Comparison of ENCODE assay signal across 1 cellular context in the genomic region with DNA sequence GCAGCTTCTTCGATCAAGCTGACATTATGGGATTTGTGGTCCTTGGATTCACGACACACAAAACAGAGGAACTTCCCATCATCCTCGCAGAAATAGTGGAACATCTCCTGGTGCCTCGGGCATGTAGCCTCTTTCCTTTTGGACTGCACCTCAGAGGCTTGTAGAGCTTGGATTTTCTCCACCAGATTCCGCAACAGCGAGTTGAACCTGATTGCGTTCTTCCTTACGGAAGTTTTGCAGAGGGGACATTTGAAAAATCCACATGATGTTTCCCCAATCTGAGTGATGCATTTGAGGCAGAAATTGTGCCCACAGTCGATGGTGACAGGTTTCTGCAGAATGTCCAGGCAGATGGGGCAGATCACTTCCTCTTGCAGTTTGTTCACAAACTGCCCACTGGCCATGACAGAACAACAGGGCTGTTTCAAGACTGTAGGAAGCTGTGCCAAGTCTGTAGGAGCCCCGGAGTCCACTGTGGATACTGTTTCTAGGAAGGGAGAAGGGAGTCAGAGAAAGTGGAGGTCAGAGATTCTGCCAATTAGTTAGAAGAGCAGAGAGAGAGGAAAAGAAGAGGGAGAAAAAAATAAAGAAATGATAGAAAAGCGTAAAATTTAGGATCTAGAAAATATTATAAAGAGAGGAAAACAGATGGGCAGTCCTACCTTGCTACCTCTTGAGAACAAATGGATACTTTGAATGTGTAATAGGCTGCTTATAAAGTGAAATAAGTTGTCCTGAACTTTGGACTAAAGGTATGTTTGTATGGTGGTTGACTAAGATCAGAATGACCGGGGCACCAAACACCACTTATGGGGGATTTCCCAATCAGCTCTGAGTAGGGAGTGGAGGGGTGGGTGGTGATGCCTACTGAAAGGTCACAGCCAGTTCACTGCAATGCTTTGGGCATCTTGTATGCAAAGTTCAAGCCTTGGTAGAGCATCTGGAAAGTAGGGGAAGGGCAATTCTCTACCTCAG.
TF ChIP-seq lines count a peak whose summit lies in the region.

A gene with protein sequence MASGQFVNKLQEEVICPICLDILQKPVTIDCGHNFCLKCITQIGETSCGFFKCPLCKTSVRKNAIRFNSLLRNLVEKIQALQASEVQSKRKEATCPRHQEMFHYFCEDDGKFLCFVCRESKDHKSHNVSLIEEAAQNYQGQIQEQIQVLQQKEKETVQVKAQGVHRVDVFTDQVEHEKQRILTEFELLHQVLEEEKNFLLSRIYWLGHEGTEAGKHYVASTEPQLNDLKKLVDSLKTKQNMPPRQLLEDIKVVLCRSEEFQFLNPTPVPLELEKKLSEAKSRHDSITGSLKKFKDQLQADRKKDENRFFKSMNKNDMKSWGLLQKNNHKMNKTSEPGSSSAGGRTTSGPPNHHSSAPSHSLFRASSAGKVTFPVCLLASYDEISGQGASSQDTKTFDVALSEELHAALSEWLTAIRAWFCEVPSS (minus strand): TSS at position 689 of the 975 bp plus-strand sequence. CDS start 285 bp downstream, at position 404.

TF ChIP-seq in GM12878, 131 proteins besides CTCF, POLR2A, EP300 and RAD21 (continues in another document):
- TF ChIP-seq, protein P1, sequence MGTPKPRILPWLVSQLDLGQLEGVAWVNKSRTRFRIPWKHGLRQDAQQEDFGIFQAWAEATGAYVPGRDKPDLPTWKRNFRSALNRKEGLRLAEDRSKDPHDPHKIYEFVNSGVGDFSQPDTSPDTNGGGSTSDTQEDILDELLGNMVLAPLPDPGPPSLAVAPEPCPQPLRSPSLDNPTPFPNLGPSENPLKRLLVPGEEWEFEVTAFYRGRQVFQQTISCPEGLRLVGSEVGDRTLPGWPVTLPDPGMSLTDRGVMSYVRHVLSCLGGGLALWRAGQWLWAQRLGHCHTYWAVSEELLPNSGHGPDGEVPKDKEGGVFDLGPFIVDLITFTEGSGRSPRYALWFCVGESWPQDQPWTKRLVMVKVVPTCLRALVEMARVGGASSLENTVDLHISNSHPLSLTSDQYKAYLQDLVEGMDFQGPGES (IDR thresholded peaks at IDR 0.05): no peak
- TF ChIP-seq ZNF24 (IDR thresholded peaks at IDR 0.05): no peak
- 0 out of 2 replicates have a peak, but pooled peaks have one; percentile 56 for TF ChIP-seq ZSCAN29 (IDR thresholded peaks at IDR 0.05)
- TF ChIP-seq SPI1 (IDR thresholded peaks at IDR 0.05; ENCODE audit: borderline replicate concordance, insufficient read depth, low read depth, low read length): peak; percentile 45; the same call in 1 of the 2 replicates
- TF ChIP-seq MTA2 (IDR thresholded peaks at IDR 0.05; ENCODE audit: low read depth): peak; percentile 79
- TF ChIP-seq RFX5 (IDR thresholded peaks at IDR 0.05; ENCODE audit: low read depth, low read length): no peak
- no peak for TF ChIP-seq TCF7 (IDR thresholded peaks at IDR 0.05; ENCODE audit: borderline replicate concordance)
- TF ChIP-seq, protein P2, sequence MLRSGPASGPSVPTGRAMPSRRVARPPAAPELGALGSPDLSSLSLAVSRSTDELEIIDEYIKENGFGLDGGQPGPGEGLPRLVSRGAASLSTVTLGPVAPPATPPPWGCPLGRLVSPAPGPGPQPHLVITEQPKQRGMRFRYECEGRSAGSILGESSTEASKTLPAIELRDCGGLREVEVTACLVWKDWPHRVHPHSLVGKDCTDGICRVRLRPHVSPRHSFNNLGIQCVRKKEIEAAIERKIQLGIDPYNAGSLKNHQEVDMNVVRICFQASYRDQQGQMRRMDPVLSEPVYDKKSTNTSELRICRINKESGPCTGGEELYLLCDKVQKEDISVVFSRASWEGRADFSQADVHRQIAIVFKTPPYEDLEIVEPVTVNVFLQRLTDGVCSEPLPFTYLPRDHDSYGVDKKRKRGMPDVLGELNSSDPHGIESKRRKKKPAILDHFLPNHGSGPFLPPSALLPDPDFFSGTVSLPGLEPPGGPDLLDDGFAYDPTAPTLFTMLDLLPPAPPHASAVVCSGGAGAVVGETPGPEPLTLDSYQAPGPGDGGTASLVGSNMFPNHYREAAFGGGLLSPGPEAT (IDR thresholded peaks at IDR 0.05; ENCODE audit: low read depth): peak; percentile 89; the same call in 1 of the 2 replicates
- TF ChIP-seq, protein P3, sequence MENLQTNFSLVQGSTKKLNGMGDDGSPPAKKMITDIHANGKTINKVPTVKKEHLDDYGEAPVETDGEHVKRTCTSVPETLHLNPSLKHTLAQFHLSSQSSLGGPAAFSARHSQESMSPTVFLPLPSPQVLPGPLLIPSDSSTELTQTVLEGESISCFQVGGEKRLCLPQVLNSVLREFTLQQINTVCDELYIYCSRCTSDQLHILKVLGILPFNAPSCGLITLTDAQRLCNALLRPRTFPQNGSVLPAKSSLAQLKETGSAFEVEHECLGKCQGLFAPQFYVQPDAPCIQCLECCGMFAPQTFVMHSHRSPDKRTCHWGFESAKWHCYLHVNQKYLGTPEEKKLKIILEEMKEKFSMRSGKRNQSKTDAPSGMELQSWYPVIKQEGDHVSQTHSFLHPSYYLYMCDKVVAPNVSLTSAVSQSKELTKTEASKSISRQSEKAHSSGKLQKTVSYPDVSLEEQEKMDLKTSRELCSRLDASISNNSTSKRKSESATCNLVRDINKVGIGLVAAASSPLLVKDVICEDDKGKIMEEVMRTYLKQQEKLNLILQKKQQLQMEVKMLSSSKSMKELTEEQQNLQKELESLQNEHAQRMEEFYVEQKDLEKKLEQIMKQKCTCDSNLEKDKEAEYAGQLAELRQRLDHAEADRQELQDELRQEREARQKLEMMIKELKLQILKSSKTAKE (IDR thresholded peaks at IDR 0.05; ENCODE audit: low read depth, poor library complexity, severe bottlenecking): peak; percentile 66
- no peak for TF ChIP-seq ZNF384 (IDR thresholded peaks at IDR 0.05; ENCODE audit: borderline replicate concordance, low read depth, low read length)
- TF ChIP-seq, protein P4, sequence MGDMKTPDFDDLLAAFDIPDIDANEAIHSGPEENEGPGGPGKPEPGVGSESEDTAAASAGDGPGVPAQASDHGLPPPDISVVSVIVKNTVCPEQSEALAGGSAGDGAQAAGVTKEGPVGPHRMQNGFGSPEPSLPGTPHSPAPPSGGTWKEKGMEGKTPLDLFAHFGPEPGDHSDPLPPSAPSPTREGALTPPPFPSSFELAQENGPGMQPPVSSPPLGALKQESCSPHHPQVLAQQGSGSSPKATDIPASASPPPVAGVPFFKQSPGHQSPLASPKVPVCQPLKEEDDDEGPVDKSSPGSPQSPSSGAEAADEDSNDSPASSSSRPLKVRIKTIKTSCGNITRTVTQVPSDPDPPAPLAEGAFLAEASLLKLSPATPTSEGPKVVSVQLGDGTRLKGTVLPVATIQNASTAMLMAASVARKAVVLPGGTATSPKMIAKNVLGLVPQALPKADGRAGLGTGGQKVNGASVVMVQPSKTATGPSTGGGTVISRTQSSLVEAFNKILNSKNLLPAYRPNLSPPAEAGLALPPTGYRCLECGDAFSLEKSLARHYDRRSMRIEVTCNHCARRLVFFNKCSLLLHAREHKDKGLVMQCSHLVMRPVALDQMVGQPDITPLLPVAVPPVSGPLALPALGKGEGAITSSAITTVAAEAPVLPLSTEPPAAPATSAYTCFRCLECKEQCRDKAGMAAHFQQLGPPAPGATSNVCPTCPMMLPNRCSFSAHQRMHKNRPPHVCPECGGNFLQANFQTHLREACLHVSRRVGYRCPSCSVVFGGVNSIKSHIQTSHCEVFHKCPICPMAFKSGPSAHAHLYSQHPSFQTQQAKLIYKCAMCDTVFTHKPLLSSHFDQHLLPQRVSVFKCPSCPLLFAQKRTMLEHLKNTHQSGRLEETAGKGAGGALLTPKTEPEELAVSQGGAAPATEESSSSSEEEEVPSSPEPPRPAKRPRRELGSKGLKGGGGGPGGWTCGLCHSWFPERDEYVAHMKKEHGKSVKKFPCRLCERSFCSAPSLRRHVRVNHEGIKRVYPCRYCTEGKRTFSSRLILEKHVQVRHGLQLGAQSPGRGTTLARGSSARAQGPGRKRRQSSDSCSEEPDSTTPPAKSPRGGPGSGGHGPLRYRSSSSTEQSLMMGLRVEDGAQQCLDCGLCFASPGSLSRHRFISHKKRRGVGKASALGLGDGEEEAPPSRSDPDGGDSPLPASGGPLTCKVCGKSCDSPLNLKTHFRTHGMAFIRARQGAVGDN (IDR thresholded peaks at IDR 0.05): peak; percentile 44; the same call in 1 of the 2 replicates
- no peak for TF ChIP-seq FOXK2 (IDR thresholded peaks at IDR 0.05)
- TF ChIP-seq SMAD1 (IDR thresholded peaks at IDR 0.05; ENCODE audit: low read depth, partially characterized antibody): no peak
- TF ChIP-seq NR2C1 (IDR thresholded peaks at IDR 0.05): peak; percentile 61
- TF ChIP-seq BMI1 (IDR thresholded peaks at IDR 0.05; ENCODE audit: borderline replicate concordance): 0 out of 2 replicates have a peak, but pooled peaks have one; percentile 26
- no peak for TF ChIP-seq GABPA (IDR thresholded peaks at IDR 0.05; ENCODE audit: low read depth)
- TF ChIP-seq, protein P5, sequence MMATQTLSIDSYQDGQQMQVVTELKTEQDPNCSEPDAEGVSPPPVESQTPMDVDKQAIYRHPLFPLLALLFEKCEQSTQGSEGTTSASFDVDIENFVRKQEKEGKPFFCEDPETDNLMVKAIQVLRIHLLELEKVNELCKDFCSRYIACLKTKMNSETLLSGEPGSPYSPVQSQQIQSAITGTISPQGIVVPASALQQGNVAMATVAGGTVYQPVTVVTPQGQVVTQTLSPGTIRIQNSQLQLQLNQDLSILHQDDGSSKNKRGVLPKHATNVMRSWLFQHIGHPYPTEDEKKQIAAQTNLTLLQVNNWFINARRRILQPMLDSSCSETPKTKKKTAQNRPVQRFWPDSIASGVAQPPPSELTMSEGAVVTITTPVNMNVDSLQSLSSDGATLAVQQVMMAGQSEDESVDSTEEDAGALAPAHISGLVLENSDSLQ (IDR thresholded peaks at IDR 0.05): no peak
- no peak for TF ChIP-seq CBX5 (IDR thresholded peaks at IDR 0.05; ENCODE audit: low read depth)
- TF ChIP-seq EZH2 (IDR thresholded peaks at IDR 0.05; ENCODE audit: borderline replicate concordance, control insufficient read depth, low read depth, low read length): no peak
- TF ChIP-seq RELA (IDR thresholded peaks at IDR 0.05; ENCODE audit: borderline replicate concordance, partially characterized antibody): peak; percentile 96
- no peak for TF ChIP-seq KAT2A (conservative IDR thresholded peaks at IDR 0.05; ENCODE audit: control insufficient read depth, low read depth, low read length)
- TF ChIP-seq CHD1 (IDR thresholded peaks at IDR 0.05; ENCODE audit: low read depth, low read length): no peak
- peak; percentile 55 to 68; a peak in 3 of 4 replicates for TF ChIP-seq IKZF2 (IDR thresholded peaks at IDR 0.05)
- no peak for TF ChIP-seq PAX8 (IDR thresholded peaks at IDR 0.05)
- TF ChIP-seq, protein P6, sequence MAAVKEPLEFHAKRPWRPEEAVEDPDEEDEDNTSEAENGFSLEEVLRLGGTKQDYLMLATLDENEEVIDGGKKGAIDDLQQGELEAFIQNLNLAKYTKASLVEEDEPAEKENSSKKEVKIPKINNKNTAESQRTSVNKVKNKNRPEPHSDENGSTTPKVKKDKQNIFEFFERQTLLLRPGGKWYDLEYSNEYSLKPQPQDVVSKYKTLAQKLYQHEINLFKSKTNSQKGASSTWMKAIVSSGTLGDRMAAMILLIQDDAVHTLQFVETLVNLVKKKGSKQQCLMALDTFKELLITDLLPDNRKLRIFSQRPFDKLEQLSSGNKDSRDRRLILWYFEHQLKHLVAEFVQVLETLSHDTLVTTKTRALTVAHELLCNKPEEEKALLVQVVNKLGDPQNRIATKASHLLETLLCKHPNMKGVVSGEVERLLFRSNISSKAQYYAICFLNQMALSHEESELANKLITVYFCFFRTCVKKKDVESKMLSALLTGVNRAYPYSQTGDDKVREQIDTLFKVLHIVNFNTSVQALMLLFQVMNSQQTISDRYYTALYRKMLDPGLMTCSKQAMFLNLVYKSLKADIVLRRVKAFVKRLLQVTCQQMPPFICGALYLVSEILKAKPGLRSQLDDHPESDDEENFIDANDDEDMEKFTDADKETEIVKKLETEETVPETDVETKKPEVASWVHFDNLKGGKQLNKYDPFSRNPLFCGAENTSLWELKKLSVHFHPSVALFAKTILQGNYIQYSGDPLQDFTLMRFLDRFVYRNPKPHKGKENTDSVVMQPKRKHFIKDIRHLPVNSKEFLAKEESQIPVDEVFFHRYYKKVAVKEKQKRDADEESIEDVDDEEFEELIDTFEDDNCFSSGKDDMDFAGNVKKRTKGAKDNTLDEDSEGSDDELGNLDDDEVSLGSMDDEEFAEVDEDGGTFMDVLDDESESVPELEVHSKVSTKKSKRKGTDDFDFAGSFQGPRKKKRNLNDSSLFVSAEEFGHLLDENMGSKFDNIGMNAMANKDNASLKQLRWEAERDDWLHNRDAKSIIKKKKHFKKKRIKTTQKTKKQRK (IDR thresholded peaks at IDR 0.05; ENCODE audit: low read depth, low read length): no peak
- TF ChIP-seq, protein P7, sequence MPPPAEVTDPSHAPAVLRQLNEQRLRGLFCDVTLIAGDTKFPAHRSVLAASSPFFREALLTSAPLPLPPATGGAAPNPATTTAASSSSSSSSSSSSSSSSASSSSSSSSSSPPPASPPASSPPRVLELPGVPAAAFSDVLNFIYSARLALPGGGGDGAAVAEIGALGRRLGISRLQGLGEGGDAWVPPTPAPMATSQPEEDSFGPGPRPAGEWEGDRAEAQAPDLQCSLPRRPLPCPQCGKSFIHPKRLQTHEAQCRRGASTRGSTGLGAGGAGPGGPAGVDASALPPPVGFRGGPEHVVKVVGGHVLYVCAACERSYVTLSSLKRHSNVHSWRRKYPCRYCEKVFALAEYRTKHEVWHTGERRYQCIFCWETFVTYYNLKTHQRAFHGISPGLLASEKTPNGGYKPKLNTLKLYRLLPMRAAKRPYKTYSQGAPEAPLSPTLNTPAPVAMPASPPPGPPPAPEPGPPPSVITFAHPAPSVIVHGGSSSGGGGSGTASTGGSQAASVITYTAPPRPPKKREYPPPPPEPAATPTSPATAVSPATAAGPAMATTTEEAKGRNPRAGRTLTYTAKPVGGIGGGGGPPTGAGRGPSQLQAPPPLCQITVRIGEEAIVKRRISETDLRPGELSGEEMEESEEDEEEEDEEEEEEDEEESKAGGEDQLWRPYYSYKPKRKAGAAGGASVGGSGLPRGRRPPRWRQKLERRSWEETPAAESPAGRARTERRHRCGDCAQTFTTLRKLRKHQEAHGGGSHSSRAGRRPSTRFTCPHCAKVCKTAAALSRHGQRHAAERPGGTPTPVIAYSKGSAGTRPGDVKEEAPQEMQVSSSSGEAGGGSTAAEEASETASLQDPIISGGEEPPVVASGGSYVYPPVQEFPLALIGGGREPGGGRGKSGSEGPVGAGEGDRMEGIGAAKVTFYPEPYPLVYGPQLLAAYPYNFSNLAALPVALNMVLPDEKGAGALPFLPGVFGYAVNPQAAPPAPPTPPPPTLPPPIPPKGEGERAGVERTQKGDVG (CRISPR knock-in tag; IDR thresholded peaks at IDR 0.05): no peak
- TF ChIP-seq NR2F1 (conservative IDR thresholded peaks at IDR 0.05): peak; percentile 97
- TF ChIP-seq BACH1 (IDR thresholded peaks at IDR 0.05; ENCODE audit: borderline replicate concordance): no peak
- TF ChIP-seq CHD4 (IDR thresholded peaks at IDR 0.05): no peak
- no peak for TF ChIP-seq FOXM1 (IDR thresholded peaks at IDR 0.05; ENCODE audit: low read depth, low read length)
- peak; percentile 87 for TF ChIP-seq GATAD2B (conservative IDR thresholded peaks at IDR 0.05; ENCODE audit: low read depth)
- TF ChIP-seq, protein P8, sequence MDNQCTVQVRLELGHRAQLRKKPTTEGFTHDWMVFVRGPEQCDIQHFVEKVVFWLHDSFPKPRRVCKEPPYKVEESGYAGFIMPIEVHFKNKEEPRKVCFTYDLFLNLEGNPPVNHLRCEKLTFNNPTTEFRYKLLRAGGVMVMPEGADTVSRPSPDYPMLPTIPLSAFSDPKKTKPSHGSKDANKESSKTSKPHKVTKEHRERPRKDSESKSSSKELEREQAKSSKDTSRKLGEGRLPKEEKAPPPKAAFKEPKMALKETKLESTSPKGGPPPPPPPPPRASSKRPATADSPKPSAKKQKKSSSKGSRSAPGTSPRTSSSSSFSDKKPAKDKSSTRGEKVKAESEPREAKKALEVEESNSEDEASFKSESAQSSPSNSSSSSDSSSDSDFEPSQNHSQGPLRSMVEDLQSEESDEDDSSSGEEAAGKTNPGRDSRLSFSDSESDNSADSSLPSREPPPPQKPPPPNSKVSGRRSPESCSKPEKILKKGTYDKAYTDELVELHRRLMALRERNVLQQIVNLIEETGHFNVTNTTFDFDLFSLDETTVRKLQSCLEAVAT (IDR thresholded peaks at IDR 0.05): peak; percentile 78
- no peak for TF ChIP-seq FOS (IDR thresholded peaks at IDR 0.05; ENCODE audit: borderline replicate concordance, extremely low read depth, insufficient read length)
